ENCODE assay signal across 9 cellular contexts in the genomic region with DNA sequence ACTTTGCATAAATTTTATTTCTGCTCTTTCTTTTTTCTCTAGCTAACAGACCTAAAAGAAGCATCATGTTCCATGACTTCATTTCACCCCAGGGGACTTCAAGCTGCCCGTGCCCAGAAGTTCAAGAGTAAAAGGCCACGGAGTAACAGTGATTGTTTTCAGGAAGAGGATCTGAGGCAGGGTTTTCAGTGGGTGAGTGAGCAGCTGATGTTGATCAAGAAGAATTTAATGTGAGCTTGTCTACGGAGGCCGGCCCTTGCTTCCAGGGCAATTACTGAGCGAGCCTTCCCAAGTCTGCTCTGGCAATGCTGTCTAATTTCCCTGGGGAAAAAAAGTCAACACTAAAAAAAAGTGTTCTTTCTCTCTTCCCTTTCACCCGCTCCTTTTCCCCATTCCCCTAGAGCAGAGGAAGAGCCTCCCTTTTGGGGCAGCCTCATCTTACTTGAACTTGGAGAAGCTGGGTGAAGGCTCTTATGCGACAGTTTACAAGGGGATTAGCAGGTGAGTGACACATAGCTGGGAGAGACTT. TPM values are rescaled to one million over a fixed set of nuclear protein-coding genes. Genes with fewer than 3 reads are reported as not detected.
DNase-seq lines count a peak whose midpoint lies in the region; ATAC-seq and TF ChIP-seq lines count a peak whose summit lies in the region.
"Had no signal": no experiment of that assay in that cellular context is flagged by ENCODE, and none has a peak within 500 bp of the region (broad histone marks: within the 10 kb centered on the region; RNA-seq: fewer than 3 reads in every experiment).

No MANE protein-coding gene starts in this region.

- peak; percentile 78 for DNase-seq in BE2C
- DNase-seq in NCI-H2227 (lab: John Stamatoyannopoulos, UW; ENCODE audit: unreplicated experiment) = peak; percentile 33
- peak; percentile 98 for DNase-seq in fibroblast of gingiva (ENCODE audit: low read depth)
- no peak for DNase-seq in osteocyte (ENCODE audit: extremely low spot score, unreplicated experiment)
- no peak for DNase-seq in activated naive CD4-positive, alpha-beta T cell treated with Interleukin-2 at 50 U/mL for 16 hours
- no peak for DNase-seq in hippocampal formation (lab: John Stamatoyannopoulos, UW)
- DNase-seq: effector CD4-positive, alpha-beta T cell had no signal

- peaks cover under 1% of the 10 kb centered on the region for H3K9me3 Mint-ChIP-seq in osteocyte (ENCODE audit: unreplicated experiment)

- H3K27ac Mint-ChIP-seq in osteocyte (ENCODE audit: unreplicated experiment) = peak overlapping the region; percentile 90

- TF ChIP-seq CTCF in BE2C (IDR thresholded peaks at IDR 0.05; ENCODE audit: low read depth, low read length) (no peak), osteocyte (IDR thresholded peaks at IDR 0.05) (no peak)

- no peaks in the 10 kb centered on the region for H3K27me3 Mint-ChIP-seq in osteocyte (ENCODE audit: unreplicated experiment)

- H3K36me3 ChIP-seq in BE2C = no peaks in the 10 kb centered on the region

- no peaks in the 10 kb centered on the region for H3K27me3 ChIP-seq in BE2C

- H3K4me1 ChIP-seq in BE2C = peaks cover 19% of the 10 kb centered on the region

- H3K4me3 ChIP-seq in BE2C (ENCODE audit: low read depth, low read length) = peak overlapping the region; percentile 43

- peaks cover 26% of the 10 kb centered on the region for H3K4me1 Mint-ChIP-seq in osteocyte (ENCODE audit: unreplicated experiment)

- H3K4me3 Mint-ChIP-seq in osteocyte (ENCODE audit: unreplicated experiment) = peak overlapping the region; percentile 51

- no peaks in the 10 kb centered on the region for H3K36me3 Mint-ChIP-seq in osteocyte (ENCODE audit: unreplicated experiment)

- H3K9me3 ChIP-seq in BE2C = no peaks in the 10 kb centered on the region

- ATAC-seq in HG02678 (IDR thresholded peaks at IDR 0.05; ENCODE audit: unreplicated experiment) (no peak), HG02970 (IDR thresholded peaks at IDR 0.05; ENCODE audit: low FRiP score, unreplicated experiment) (no peak)

RNA-seq across cellular contexts. Expression of gene CDK15, which starts 1.2 kb away (rescaled TPM):
- 15.7 TPM for polyA plus RNA-seq in BE2C (2012; ENCODE audit: insufficient read depth, insufficient read length, low read depth)
- 0.47 and 0.70 TPM in 2 replicates for total RNA-seq in osteocyte

RNA-seq across cellular contexts. Expression of gene ALS2, which starts 26.8 kb away (rescaled TPM):
- polyA plus RNA-seq in BE2C (2012; ENCODE audit: insufficient read depth, insufficient read length, low read depth) = 17.4 TPM
- 35.5 and 39.1 TPM in 2 replicates for total RNA-seq in osteocyte

Comparison
In these comparisons a context has a peak if more than half of its experiments do, and no peak if none do; other contexts are left out.
1. DNase-seq: peak in BE2C (single experiment), NCI-H2227 (single experiment) and fibroblast of gingiva (single experiment); none in osteocyte (single experiment), activated naive CD4-positive, alpha-beta T cell treated with Interleukin-2 at 50 U/mL for 16 hours (single experiment) and hippocampal formation (0 of 2).